Comparison of ENCODE assay signal across 21 cellular contexts in the genomic region with DNA sequence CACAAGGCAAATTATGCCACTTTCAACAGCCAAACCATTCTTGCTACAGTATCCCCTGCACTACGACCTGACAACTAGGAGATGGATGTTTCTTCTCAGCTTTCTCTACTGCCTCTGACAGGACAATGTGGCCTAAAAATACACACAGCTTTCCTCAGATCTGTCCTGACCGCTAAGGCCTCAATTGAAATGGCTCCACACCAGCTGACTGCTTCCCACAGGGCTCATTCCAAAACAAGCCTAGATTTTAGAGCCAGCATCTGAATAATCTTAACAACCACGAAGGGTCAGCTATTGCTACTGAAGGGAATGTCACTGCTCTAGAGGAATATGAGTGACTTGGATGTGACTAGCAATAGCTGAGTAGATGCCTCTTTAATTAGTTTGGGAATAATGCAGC.
DNase-seq lines count a peak whose midpoint lies in the region; ATAC-seq and TF ChIP-seq lines count a peak whose summit lies in the region.
"Had no signal": no experiment of that assay in that cellular context is flagged by ENCODE, and none has a peak within 500 bp of the region (broad histone marks: within the 10 kb centered on the region; RNA-seq: fewer than 3 reads in every experiment).

No MANE protein-coding gene starts in this region.

- no peak overlapping the region for H4K5ac ChIP-seq in IMR-90 (ENCODE audit: low read depth, low read length)

- H3K36me3 ChIP-seq in IMR-90 (ENCODE audit: control insufficient read depth, insufficient read depth, low read length) (no peaks in the 10 kb centered on the region), fibroblast of lung (ENCODE audit: control insufficient read depth, insufficient read depth, low read length) (no peaks in the 10 kb centered on the region), mesodermal cell (ENCODE audit: control insufficient read depth, insufficient read depth, low read length) (no peaks in the 10 kb centered on the region), stomach smooth muscle (ENCODE audit: control insufficient read depth in 2 of 2, insufficient read depth in 2 of 2, low read length in 2 of 2) (no peaks in the 10 kb centered on the region), HAP-1 (replicated peaks) (no peaks in the 10 kb centered on the region)
- H3K36me3 ChIP-seq: SJCRH30 had no signal

- no peak overlapping the region for H3K56ac ChIP-seq in IMR-90 (ENCODE audit: extremely low read depth, insufficient read depth, low read length)

- H3K4ac ChIP-seq in IMR-90 (ENCODE audit: low read depth, low read length) = no peak overlapping the region

- H3K36me3 Mint-ChIP-seq in activated CD4-positive, alpha-beta memory T cell treated with anti-CD3 and anti-CD28 coated beads for 36 hours = no peaks in the 10 kb centered on the region
- H3K36me3 Mint-ChIP-seq: activated naive CD8-positive, alpha-beta T cell; memory B cell had no signal

- 50% methylated on average over 1 of the region's 3 CpGs; no CpG with 5 or more reads in 1 of the 2 experiments for WGBS in IMR-90 (ENCODE audit: extremely low coverage in 2 of 2, insufficient read length in 1 of 2), 2 experiments
- WGBS in mesodermal cell (ENCODE audit: insufficient coverage in 2 of 2), 2 experiments = 71 to 74% methylated on average over 2 to 3 of the region's 3 CpGs

- H3K27ac Mint-ChIP-seq in activated CD4-positive, alpha-beta memory T cell treated with anti-CD3 and anti-CD28 coated beads for 36 hours = no peak overlapping the region
- H3K27ac Mint-ChIP-seq: activated CD4-positive, alpha-beta T cell treated with anti-CD3 and anti-CD28 coated beads for 36 hours; activated naive CD8-positive, alpha-beta T cell; activated T-helper 1 cell treated with anti-CD3 and anti-CD28 coated beads, Interleukin-12 subunit alpha, Interleukin-12 subunit beta, Interleukin-2, Interleukin-4 antibody, amounts not matched to agents 30 ng/mL and 10 ng/mL and 1 ng/mL, durations not matched to agents 14 hours and 24 hours and 36 hours; CD4-positive, alpha-beta T cell; HFFc6; memory B cell had no signal

- H2BK120ac ChIP-seq in IMR-90 (ENCODE audit: low read depth, low read length) = no peak overlapping the region

- no peaks in the 10 kb centered on the region for H3K4me1 Mint-ChIP-seq in activated CD4-positive, alpha-beta memory T cell treated with anti-CD3 and anti-CD28 coated beads for 36 hours (ENCODE audit: low read depth)
- H3K4me1 Mint-ChIP-seq: activated CD4-positive, alpha-beta T cell treated with anti-CD3 and anti-CD28 coated beads for 36 hours; memory B cell had no signal

- no peak overlapping the region for H2AK5ac ChIP-seq in IMR-90 (ENCODE audit: low read depth, low read length)

- in situ Hi-C loops in IMR-90 (cut with MboI; ENCODE audit: low sequenced_read_pairs) = no loop called here
- in situ Hi-C loops in HAP-1 (cut with MboI; ENCODE audit: low sequenced_read_pairs) = no loop called here

- POLR2A ChIA-PET in IMR-90 (lab: Charles Lee; ENCODE audit: unreplicated experiment) = no interaction called here
- POLR2A ChIA-PET in activated CD4-positive, alpha-beta memory T cell treated with anti-CD3 and anti-CD28 coated beads for 36 hours (lab: Charles Lee) = no interaction called here

- peak overlapping the region; percentile 39; the same call in 1 of the 2 replicates for H2BK20ac ChIP-seq in IMR-90 (ENCODE audit: low read depth, low read length)

- H4K91ac ChIP-seq in IMR-90 (ENCODE audit: insufficient read depth, low read depth, low read length) = no peak overlapping the region

- intact Hi-C loops in IMR-90 (cut with micrococcal nuclease) = loop anchor here (10.0 kb wide), 1 partner anchor 274 kb away; no protein-coding TSS in a partner anchor
- intact Hi-C loops in activated CD4-positive, alpha-beta memory T cell treated with anti-CD3 and anti-CD28 coated beads for 36 hours (cut with micrococcal nuclease) = no loop called here

- H3K27me3 Mint-ChIP-seq in activated CD4-positive, alpha-beta memory T cell treated with anti-CD3 and anti-CD28 coated beads for 36 hours = no peaks in the 10 kb centered on the region
- H3K27me3 Mint-ChIP-seq: activated CD4-positive, alpha-beta T cell treated with anti-CD3 and anti-CD28 coated beads for 36 hours; activated naive CD8-positive, alpha-beta T cell; CD4-positive, alpha-beta T cell; memory B cell had no signal

- H3K18ac ChIP-seq in IMR-90 (ENCODE audit: low read depth, low read length) = no peak overlapping the region

- H3K14ac ChIP-seq in IMR-90 (replicated peaks; ENCODE audit: low read depth, low read length) = peak overlapping the region; percentile 51

- TF ChIP-seq POLR2A in IMR-90 (IDR thresholded peaks at IDR 0.05; ENCODE audit: low read depth, low read length) = no peak

- no peaks in the 10 kb centered on the region for H4K20me1 ChIP-seq in IMR-90 (ENCODE audit: insufficient read depth, low read length)
- H4K20me1 ChIP-seq in fibroblast of lung (ENCODE audit: control insufficient read depth, extremely low read depth, insufficient read depth, low read length) = no peaks in the 10 kb centered on the region

- no peaks in the 10 kb centered on the region for H3K79me1 ChIP-seq in IMR-90 (ENCODE audit: low read depth in 1 of 2, low read length in 2 of 2)

- H3K9me3 Mint-ChIP-seq in activated CD4-positive, alpha-beta memory T cell treated with anti-CD3 and anti-CD28 coated beads for 36 hours = no peaks in the 10 kb centered on the region
- H3K9me3 Mint-ChIP-seq: activated T-helper 1 cell treated with anti-CD3 and anti-CD28 coated beads, Interleukin-12 subunit alpha, Interleukin-12 subunit beta, Interleukin-2, Interleukin-4 antibody, amounts not matched to agents 30 ng/mL and 10 ng/mL and 1 ng/mL, durations not matched to agents 14 hours and 24 hours and 36 hours; CD4-positive, alpha-beta T cell; HFFc6; memory B cell had no signal

- H3K27me3 ChIP-seq in IMR-90 (ENCODE audit: control insufficient read depth, insufficient read depth, low read length) (no peaks in the 10 kb centered on the region), fibroblast of lung (ENCODE audit: control insufficient read depth, insufficient read depth, low read length) (no peaks in the 10 kb centered on the region), stomach smooth muscle (ENCODE audit: control insufficient read depth in 1 of 2, insufficient read depth in 2 of 2, low read length in 2 of 2) (no peaks in the 10 kb centered on the region), HAP-1 (ENCODE audit: low read depth) (no peaks in the 10 kb centered on the region)
- H3K27me3 ChIP-seq: SJCRH30 had no signal

- no peak overlapping the region for H2AK9ac ChIP-seq in IMR-90 (replicated peaks; ENCODE audit: low read depth, low read length, poor library complexity)

- no peak overlapping the region for H2AFZ ChIP-seq in IMR-90 (replicated peaks; ENCODE audit: low read length, poor library complexity)
- peak overlapping the region; percentile 5 for H2AFZ ChIP-seq in fibroblast of lung (ENCODE audit: low read length)

- H2BK15ac ChIP-seq in IMR-90 (ENCODE audit: low read depth, low read length) = no peak overlapping the region

- no peak for DNase-seq in IMR-90
- DNase-seq in fibroblast of lung (ENCODE audit: low read depth in 2 of 2) = peak in 1 of 2 donors; percentile 62
- no peak for DNase-seq in HAP-1 (ENCODE audit: low spot score in 2 of 2)
- no peak for DNase-seq in COLO829 (ENCODE audit: low spot score)
- DNase-seq in kidney tubule cell (ENCODE audit: low spot score) = no peak
- no peak for DNase-seq in activated CD4-positive, alpha-beta memory T cell treated with anti-CD3 and anti-CD28 coated beads for 36 hours
- DNase-seq: activated CD4-positive, alpha-beta T cell treated with anti-CD3 and anti-CD28 coated beads for 36 hours; CD4-positive, alpha-beta T cell; cortex of kidney; DMS153; GF-D8; HFFc6; NCI-H1417; NCI-H774; SJCRH30; T-helper 1 cell had no signal

- H3K27ac ChIP-seq in IMR-90 (ENCODE audit: insufficient read depth, low read length) (no peak overlapping the region), fibroblast of lung (ENCODE audit: insufficient read depth, low read length) (no peak overlapping the region), mesodermal cell (ENCODE audit: low read depth, low read length, severe bottlenecking) (peak overlapping the region; percentile 39), stomach smooth muscle (ENCODE audit: low read length) (peak overlapping the region; percentile 33)
- H3K27ac ChIP-seq: SJCRH30 had no signal

- H3K79me2 ChIP-seq in fibroblast of lung (ENCODE audit: control insufficient read depth, insufficient read depth, low read length) = no peaks in the 10 kb centered on the region

- no peak overlapping the region for H2BK5ac ChIP-seq in IMR-90 (ENCODE audit: low read depth, low read length, poor library complexity, severe bottlenecking)

- H3K4me3 Mint-ChIP-seq in activated CD4-positive, alpha-beta memory T cell treated with anti-CD3 and anti-CD28 coated beads for 36 hours = no peak overlapping the region
- H3K4me3 Mint-ChIP-seq: activated CD4-positive, alpha-beta T cell treated with anti-CD3 and anti-CD28 coated beads for 36 hours; activated naive CD8-positive, alpha-beta T cell; activated T-helper 1 cell treated with anti-CD3 and anti-CD28 coated beads, Interleukin-12 subunit alpha, Interleukin-12 subunit beta, Interleukin-2, Interleukin-4 antibody, amounts not matched to agents 30 ng/mL and 10 ng/mL and 1 ng/mL, durations not matched to agents 14 hours and 24 hours and 36 hours; CD4-positive, alpha-beta T cell; HFFc6; memory B cell had no signal

- H3K23ac ChIP-seq in IMR-90 (ENCODE audit: low read depth, low read length) = no peak overlapping the region

- TF ChIP-seq RAD21 in IMR-90 (IDR thresholded peaks at IDR 0.05; ENCODE audit: low read length) = no peak

- H3K4me1 ChIP-seq in IMR-90 (ENCODE audit: control insufficient read depth, insufficient read depth, low read length) = peaks cover 3% of the 10 kb centered on the region
- H3K4me1 ChIP-seq in fibroblast of lung (ENCODE audit: control insufficient read depth, extremely low read depth, insufficient read depth, low read length) = no peaks in the 10 kb centered on the region
- no peaks in the 10 kb centered on the region for H3K4me1 ChIP-seq in mesodermal cell (ENCODE audit: control insufficient read depth, insufficient read depth, low read length, poor library complexity, severe bottlenecking)
- peaks cover 21% of the 10 kb centered on the region for H3K4me1 ChIP-seq in stomach smooth muscle (ENCODE audit: control insufficient read depth, insufficient read depth, low read length)
- no peaks in the 10 kb centered on the region for H3K4me1 ChIP-seq in HAP-1
- H3K4me1 ChIP-seq: SJCRH30 had no signal

- H3K9ac ChIP-seq in IMR-90 (ENCODE audit: low read depth, low read length) = no peak overlapping the region
- H3K9ac ChIP-seq in fibroblast of lung (ENCODE audit: insufficient read depth, low read length) = no peak overlapping the region
- H3K9ac ChIP-seq in stomach smooth muscle (ENCODE audit: low read length in 2 of 2) = no peak overlapping the region

- TF ChIP-seq CTCF in IMR-90 (conservative IDR thresholded peaks at IDR 0.05; ENCODE audit: low read depth, low read length) = no peak
- TF ChIP-seq CTCF in fibroblast of lung (conservative IDR thresholded peaks at IDR 0.05 in 1 of 2, IDR thresholded peaks at IDR 0.05 in 1 of 2; ENCODE audit: low read depth in 1 of 2, low read length in 2 of 2) = no peak

- no TSS peak for BruUV-seq in IMR-90 (replicated peaks; lab: Mats Ljungman, UMichigan)

- CTCF ChIA-PET in IMR-90 (lab: Yijun Ruan, JAX) = interaction anchor here (1.5 kb wide), 1 partner anchor 13 kb away, joined by 4 read pairs; no protein-coding TSS in a partner anchor
- CTCF ChIA-PET in activated CD4-positive, alpha-beta memory T cell treated with anti-CD3 and anti-CD28 coated beads for 36 hours (lab: Charles Lee) = no interaction called here

- no peak for ATAC-seq in IMR-90 (ENCODE audit: low read depth)
- ATAC-seq: activated CD4-positive, alpha-beta T cell treated with anti-CD3 and anti-CD28 coated beads for 36 hours had no signal

- no peaks in the 10 kb centered on the region for H3K9me3 ChIP-seq in IMR-90 (ENCODE audit: control insufficient read depth, insufficient read depth, low read length)
- no peaks in the 10 kb centered on the region for H3K9me3 ChIP-seq in fibroblast of lung (ENCODE audit: control insufficient read depth, insufficient read depth, low read depth, low read length)
- no peaks in the 10 kb centered on the region for H3K9me3 ChIP-seq in mesodermal cell (ENCODE audit: control insufficient read depth, low read length)
- H3K9me3 ChIP-seq in stomach smooth muscle (ENCODE audit: control insufficient read depth in 2 of 2, low read length in 2 of 2) = no peaks in the 10 kb centered on the region
- H3K9me3 ChIP-seq in HAP-1 = no peaks in the 10 kb centered on the region
- H3K9me3 ChIP-seq: SJCRH30 had no signal

- dilution Hi-C loops in IMR-90 (cut with HindIII; ENCODE audit: low sequenced_read_pairs, unreplicated experiment) = no loop called here

- 0 out of 2 replicates have a peak, but pooled peaks cover 4% of the 10 kb centered on the region for H3K9me1 ChIP-seq in IMR-90 (ENCODE audit: insufficient read depth, low read length)

- no peak overlapping the region for H3K4me3 ChIP-seq in IMR-90 (ENCODE audit: insufficient read depth, low read depth, low read length)
- H3K4me3 ChIP-seq in fibroblast of lung (replicated peaks in 1 of 4; ENCODE audit: control extremely low read depth in 1 of 4, insufficient read depth in 1 of 4, low read depth in 3 of 4, low read length in 4 of 4) = no peak overlapping the region
- H3K4me3 ChIP-seq in mesodermal cell (ENCODE audit: extremely low read depth, insufficient read depth, low read length, poor library complexity, severe bottlenecking) = no peak overlapping the region
- no peak overlapping the region for H3K4me3 ChIP-seq in stomach smooth muscle (ENCODE audit: low read length in 2 of 2)
- H3K4me3 ChIP-seq in HAP-1 = no peak overlapping the region
- H3K4me3 ChIP-seq: SJCRH30 had no signal

- H3K4me2 ChIP-seq in IMR-90 (ENCODE audit: low read depth, low read length) (no peak overlapping the region), fibroblast of lung (ENCODE audit: extremely low read depth, insufficient read depth, low read length) (no peak overlapping the region)

- H4K8ac ChIP-seq in IMR-90 (ENCODE audit: low read depth in 2 of 2, low read length in 2 of 2) = no peak overlapping the region

Comparison
In these comparisons a context has a peak if more than half of its experiments do, and no peak if none do; other contexts are left out.
1. H3K27ac ChIP-seq: peak in mesodermal cell (single experiment) and stomach smooth muscle (single experiment); none in IMR-90 (single experiment) and fibroblast of lung (single experiment).